Comparison of ENCODE assay signal across 8 cellular contexts in the genomic region with DNA sequence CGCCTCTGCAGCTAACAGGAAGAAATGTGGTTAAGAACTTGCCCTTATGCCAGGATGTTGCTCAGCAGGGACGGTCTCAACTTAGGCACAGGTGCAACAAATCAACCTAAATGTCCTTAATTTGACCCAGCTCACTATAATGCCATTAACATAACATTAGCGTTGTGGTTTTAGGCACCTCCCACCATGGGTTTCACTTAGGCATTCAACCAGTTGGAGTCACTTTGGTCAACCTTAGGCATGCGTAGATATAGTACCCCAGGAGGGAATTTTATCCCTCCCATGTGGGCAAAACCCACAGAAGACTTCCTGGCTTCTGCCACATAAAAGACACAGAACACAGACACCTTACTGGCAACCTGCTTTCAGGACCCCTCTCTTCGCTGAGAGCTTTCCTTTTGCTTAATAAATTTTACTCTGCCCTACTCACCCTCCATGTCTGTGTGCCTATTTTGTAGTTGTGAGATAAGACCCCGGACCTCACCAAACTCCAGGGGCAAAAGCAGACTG. TPM values are rescaled to one million over a fixed set of nuclear protein-coding genes. Genes with fewer than 3 reads are reported as not detected.
A peak's percentile ranks its signal among the peaks of the same experiment; 100 is the strongest.
DNase-seq lines count a peak whose midpoint lies in the region; ATAC-seq and TF ChIP-seq lines count a peak whose summit lies in the region.

No MANE protein-coding gene starts in this region.

- peak overlapping the region; percentile 13 to 58 for H3K4me3 ChIP-seq in mucosa of rectum (ENCODE audit: low read length in 2 of 2)

- H3K9me3 ChIP-seq in mucosa of rectum (ENCODE audit: control insufficient read depth in 2 of 2, low read length in 2 of 2): no peaks in the 10 kb centered on the region

- H3K4me1 ChIP-seq in mucosa of rectum (ENCODE audit: control insufficient read depth in 2 of 2, insufficient read depth in 2 of 2, low read length in 2 of 2) (peaks cover 0 to 2% of the 10 kb centered on the region in 2 donors), foreskin keratinocyte (peaks cover 4% of the 10 kb centered on the region)

- H3K27me3 ChIP-seq in mucosa of rectum (ENCODE audit: control insufficient read depth in 2 of 2, insufficient read depth in 2 of 2, low read length in 2 of 2): no peaks in the 10 kb centered on the region
- no peaks in the 10 kb centered on the region for H3K27me3 ChIP-seq in foreskin keratinocyte

- peak; percentile 73 for ATAC-seq in GM21360 (IDR thresholded peaks at IDR 0.05; ENCODE audit: unreplicated experiment)
- peak; percentile 57 for ATAC-seq in HG03521 (IDR thresholded peaks at IDR 0.05; ENCODE audit: unreplicated experiment)
- ATAC-seq in foreskin keratinocyte: no peak
- no peak for ATAC-seq in SK-N-SH treated with all-trans-retinoic acid at 6 μM for 48 hours

- DNase-seq in AML-193 (lab: John Stamatoyannopoulos, UW) (peak; percentile 44 to 45), foreskin keratinocyte (no peak), NCI-H128 (lab: John Stamatoyannopoulos, UW; ENCODE audit: unreplicated experiment) (no peak)
- DNase-seq in activated CD4-positive, alpha-beta T cell treated with anti-CD3 and anti-CD28 coated beads, Interleukin-2, amount 50 U/mL, for 48 hours: peak; percentile 41 to 49

- TF ChIP-seq CTCF in foreskin keratinocyte (conservative IDR thresholded peaks at IDR 0.05): no peak

- H3K36me3 ChIP-seq in mucosa of rectum (ENCODE audit: control insufficient read depth in 2 of 2, insufficient read depth in 2 of 2, low read length in 2 of 2): no peaks in the 10 kb centered on the region

- H3K27ac ChIP-seq in mucosa of rectum (ENCODE audit: low read depth in 2 of 2, low read length in 2 of 2) (peak overlapping the region in 1 of 2 donors; percentile 61), foreskin keratinocyte (no peak overlapping the region)

- peak overlapping the region in 1 of 2 donors; percentile 29 for H3K9ac ChIP-seq in mucosa of rectum (ENCODE audit: low read depth in 1 of 2, low read length in 2 of 2)

TF ChIP-seq in SK-N-SH treated with all-trans-retinoic acid at 6 μM for 48 hours, 23 proteins besides CTCF, POLR2A, EP300 and RAD21:
- TF ChIP-seq, protein P1, sequence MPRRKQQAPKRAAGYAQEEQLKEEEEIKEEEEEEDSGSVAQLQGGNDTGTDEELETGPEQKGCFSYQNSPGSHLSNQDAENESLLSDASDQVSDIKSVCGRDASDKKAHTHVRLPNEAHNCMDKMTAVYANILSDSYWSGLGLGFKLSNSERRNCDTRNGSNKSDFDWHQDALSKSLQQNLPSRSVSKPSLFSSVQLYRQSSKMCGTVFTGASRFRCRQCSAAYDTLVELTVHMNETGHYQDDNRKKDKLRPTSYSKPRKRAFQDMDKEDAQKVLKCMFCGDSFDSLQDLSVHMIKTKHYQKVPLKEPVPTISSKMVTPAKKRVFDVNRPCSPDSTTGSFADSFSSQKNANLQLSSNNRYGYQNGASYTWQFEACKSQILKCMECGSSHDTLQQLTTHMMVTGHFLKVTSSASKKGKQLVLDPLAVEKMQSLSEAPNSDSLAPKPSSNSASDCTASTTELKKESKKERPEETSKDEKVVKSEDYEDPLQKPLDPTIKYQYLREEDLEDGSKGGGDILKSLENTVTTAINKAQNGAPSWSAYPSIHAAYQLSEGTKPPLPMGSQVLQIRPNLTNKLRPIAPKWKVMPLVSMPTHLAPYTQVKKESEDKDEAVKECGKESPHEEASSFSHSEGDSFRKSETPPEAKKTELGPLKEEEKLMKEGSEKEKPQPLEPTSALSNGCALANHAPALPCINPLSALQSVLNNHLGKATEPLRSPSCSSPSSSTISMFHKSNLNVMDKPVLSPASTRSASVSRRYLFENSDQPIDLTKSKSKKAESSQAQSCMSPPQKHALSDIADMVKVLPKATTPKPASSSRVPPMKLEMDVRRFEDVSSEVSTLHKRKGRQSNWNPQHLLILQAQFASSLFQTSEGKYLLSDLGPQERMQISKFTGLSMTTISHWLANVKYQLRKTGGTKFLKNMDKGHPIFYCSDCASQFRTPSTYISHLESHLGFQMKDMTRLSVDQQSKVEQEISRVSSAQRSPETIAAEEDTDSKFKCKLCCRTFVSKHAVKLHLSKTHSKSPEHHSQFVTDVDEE (CRISPR knock-in tag; IDR thresholded peaks at IDR 0.05): no peak
TF ChIP-seq in SK-N-SH treated with all-trans-retinoic acid at 6 μM for 48 hours: peak in this region for 0.

RNA-seq across cellular contexts. Expression of a gene that starts 8.7 kb away (rescaled TPM):
- total RNA-seq in foreskin keratinocyte: 35.7 and 39.8 TPM in 2 replicates
- polyA plus RNA-seq in foreskin keratinocyte: 9.9 and 10.6 TPM in 2 replicates

RNA-seq across cellular contexts. Expression of a gene that starts 59.8 kb away (rescaled TPM):
- 29.8 and 66.7 TPM in 2 replicates for total RNA-seq in foreskin keratinocyte
- 11.6 and 23.3 TPM in 2 replicates for polyA plus RNA-seq in foreskin keratinocyte

Comparison
In these comparisons a context has a peak if more than half of its experiments do, and no peak if none do; other contexts are left out.
1. DNase-seq: peak in AML-193 (2 of 2) and activated CD4-positive, alpha-beta T cell treated with anti-CD3 and anti-CD28 coated beads, Interleukin-2, amount 50 U/mL, for 48 hours (2 of 2); none in foreskin keratinocyte (0 of 2) and NCI-H128 (single experiment).
2. ATAC-seq: peak in GM21360 (single experiment) and HG03521 (single experiment); none in foreskin keratinocyte (single experiment) and SK-N-SH treated with all-trans-retinoic acid at 6 μM for 48 hours (single experiment).